1 cellular context compared by ENCODE assay signal in the genomic region with DNA sequence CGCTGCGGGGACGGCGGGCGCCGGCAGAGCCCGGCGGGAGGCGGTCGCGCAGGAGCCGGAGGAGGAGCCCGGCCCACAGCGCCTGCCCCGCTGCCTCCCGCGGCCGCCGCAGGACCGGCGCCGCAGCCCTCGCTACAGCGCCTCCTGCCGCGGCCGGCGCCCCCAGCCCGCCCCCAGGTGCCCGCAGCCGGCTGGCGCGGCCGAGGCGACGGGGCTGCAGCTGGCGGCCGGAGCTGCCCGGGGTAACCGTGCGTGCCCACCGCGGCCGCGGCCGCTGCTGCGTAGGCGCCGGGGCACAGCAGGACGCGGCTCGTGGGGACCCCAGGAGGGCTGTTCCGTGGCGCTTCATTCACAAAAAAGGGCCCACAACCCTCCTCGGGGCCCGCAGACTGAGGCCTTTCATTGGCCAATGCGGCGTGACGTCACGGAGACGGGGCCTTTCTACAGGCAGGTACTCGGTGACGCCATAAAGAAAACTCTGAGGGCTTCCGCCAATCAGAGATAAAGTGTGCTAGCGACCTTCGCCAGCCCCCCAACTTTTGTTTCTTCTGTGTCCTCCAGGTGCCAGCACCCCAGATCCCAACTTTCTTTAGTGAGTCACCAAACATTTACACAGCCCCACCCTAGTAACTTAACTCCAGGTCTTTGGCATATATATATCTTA.
A peak's percentile ranks its signal among the peaks of the same experiment; 100 is the strongest.
TF ChIP-seq lines count a peak whose summit lies in the region.

A gene (minus strand): TSS at position 353 of the 664 bp plus-strand sequence. CDS start 465 bp downstream, outside the sequence.

TF ChIP-seq in H1, 55 proteins besides CTCF, POLR2A, EP300 and RAD21 (continued from another document):
- no peak for TF ChIP-seq SRF (IDR thresholded peaks at IDR 0.05; ENCODE audit: low read depth, low read length)
- TF ChIP-seq, protein P1, sequence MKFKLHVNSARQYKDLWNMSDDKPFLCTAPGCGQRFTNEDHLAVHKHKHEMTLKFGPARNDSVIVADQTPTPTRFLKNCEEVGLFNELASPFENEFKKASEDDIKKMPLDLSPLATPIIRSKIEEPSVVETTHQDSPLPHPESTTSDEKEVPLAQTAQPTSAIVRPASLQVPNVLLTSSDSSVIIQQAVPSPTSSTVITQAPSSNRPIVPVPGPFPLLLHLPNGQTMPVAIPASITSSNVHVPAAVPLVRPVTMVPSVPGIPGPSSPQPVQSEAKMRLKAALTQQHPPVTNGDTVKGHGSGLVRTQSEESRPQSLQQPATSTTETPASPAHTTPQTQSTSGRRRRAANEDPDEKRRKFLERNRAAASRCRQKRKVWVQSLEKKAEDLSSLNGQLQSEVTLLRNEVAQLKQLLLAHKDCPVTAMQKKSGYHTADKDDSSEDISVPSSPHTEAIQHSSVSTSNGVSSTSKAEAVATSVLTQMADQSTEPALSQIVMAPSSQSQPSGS (IDR thresholded peaks at IDR 0.05; ENCODE audit: low read length), result no peak
- TF ChIP-seq KDM4A (IDR thresholded peaks at IDR 0.05; ENCODE audit: low read depth, low read length, severe bottlenecking), result peak; percentile 89
- TF ChIP-seq RFX5 (IDR thresholded peaks at IDR 0.05; ENCODE audit: borderline replicate concordance, low read depth, low read length), result no peak
- no peak for TF ChIP-seq JUND (IDR thresholded peaks at IDR 0.05; ENCODE audit: low read length)
- no peak for TF ChIP-seq CBX5 (IDR thresholded peaks at IDR 0.05; ENCODE audit: low read depth, low read length)
- TF ChIP-seq TAF1 (IDR thresholded peaks at IDR 0.05; ENCODE audit: low read depth, low read length), result no peak
- no peak for TF ChIP-seq SUZ12 (IDR thresholded peaks at IDR 0.05; ENCODE audit: low read length)
- no peak for TF ChIP-seq NANOG (IDR thresholded peaks at IDR 0.05; ENCODE audit: insufficient read depth, low read depth, low read length, poor library complexity, severe bottlenecking)
- TF ChIP-seq TAF7 (optimal IDR thresholded peaks at IDR 0.05; ENCODE audit: borderline replicate concordance, low read depth, low read length), result peak; percentile 30
- no peak for TF ChIP-seq RXRA (IDR thresholded peaks at IDR 0.05; ENCODE audit: insufficient read depth, low read depth, low read length)
- TF ChIP-seq SIRT6 (IDR thresholded peaks at IDR 0.05; ENCODE audit: low read length), result no peak
- TF ChIP-seq CHD2 (IDR thresholded peaks at IDR 0.05; ENCODE audit: low read length), result peak; percentile 60; the same call in 1 of the 2 replicates
- TF ChIP-seq, protein P2, sequence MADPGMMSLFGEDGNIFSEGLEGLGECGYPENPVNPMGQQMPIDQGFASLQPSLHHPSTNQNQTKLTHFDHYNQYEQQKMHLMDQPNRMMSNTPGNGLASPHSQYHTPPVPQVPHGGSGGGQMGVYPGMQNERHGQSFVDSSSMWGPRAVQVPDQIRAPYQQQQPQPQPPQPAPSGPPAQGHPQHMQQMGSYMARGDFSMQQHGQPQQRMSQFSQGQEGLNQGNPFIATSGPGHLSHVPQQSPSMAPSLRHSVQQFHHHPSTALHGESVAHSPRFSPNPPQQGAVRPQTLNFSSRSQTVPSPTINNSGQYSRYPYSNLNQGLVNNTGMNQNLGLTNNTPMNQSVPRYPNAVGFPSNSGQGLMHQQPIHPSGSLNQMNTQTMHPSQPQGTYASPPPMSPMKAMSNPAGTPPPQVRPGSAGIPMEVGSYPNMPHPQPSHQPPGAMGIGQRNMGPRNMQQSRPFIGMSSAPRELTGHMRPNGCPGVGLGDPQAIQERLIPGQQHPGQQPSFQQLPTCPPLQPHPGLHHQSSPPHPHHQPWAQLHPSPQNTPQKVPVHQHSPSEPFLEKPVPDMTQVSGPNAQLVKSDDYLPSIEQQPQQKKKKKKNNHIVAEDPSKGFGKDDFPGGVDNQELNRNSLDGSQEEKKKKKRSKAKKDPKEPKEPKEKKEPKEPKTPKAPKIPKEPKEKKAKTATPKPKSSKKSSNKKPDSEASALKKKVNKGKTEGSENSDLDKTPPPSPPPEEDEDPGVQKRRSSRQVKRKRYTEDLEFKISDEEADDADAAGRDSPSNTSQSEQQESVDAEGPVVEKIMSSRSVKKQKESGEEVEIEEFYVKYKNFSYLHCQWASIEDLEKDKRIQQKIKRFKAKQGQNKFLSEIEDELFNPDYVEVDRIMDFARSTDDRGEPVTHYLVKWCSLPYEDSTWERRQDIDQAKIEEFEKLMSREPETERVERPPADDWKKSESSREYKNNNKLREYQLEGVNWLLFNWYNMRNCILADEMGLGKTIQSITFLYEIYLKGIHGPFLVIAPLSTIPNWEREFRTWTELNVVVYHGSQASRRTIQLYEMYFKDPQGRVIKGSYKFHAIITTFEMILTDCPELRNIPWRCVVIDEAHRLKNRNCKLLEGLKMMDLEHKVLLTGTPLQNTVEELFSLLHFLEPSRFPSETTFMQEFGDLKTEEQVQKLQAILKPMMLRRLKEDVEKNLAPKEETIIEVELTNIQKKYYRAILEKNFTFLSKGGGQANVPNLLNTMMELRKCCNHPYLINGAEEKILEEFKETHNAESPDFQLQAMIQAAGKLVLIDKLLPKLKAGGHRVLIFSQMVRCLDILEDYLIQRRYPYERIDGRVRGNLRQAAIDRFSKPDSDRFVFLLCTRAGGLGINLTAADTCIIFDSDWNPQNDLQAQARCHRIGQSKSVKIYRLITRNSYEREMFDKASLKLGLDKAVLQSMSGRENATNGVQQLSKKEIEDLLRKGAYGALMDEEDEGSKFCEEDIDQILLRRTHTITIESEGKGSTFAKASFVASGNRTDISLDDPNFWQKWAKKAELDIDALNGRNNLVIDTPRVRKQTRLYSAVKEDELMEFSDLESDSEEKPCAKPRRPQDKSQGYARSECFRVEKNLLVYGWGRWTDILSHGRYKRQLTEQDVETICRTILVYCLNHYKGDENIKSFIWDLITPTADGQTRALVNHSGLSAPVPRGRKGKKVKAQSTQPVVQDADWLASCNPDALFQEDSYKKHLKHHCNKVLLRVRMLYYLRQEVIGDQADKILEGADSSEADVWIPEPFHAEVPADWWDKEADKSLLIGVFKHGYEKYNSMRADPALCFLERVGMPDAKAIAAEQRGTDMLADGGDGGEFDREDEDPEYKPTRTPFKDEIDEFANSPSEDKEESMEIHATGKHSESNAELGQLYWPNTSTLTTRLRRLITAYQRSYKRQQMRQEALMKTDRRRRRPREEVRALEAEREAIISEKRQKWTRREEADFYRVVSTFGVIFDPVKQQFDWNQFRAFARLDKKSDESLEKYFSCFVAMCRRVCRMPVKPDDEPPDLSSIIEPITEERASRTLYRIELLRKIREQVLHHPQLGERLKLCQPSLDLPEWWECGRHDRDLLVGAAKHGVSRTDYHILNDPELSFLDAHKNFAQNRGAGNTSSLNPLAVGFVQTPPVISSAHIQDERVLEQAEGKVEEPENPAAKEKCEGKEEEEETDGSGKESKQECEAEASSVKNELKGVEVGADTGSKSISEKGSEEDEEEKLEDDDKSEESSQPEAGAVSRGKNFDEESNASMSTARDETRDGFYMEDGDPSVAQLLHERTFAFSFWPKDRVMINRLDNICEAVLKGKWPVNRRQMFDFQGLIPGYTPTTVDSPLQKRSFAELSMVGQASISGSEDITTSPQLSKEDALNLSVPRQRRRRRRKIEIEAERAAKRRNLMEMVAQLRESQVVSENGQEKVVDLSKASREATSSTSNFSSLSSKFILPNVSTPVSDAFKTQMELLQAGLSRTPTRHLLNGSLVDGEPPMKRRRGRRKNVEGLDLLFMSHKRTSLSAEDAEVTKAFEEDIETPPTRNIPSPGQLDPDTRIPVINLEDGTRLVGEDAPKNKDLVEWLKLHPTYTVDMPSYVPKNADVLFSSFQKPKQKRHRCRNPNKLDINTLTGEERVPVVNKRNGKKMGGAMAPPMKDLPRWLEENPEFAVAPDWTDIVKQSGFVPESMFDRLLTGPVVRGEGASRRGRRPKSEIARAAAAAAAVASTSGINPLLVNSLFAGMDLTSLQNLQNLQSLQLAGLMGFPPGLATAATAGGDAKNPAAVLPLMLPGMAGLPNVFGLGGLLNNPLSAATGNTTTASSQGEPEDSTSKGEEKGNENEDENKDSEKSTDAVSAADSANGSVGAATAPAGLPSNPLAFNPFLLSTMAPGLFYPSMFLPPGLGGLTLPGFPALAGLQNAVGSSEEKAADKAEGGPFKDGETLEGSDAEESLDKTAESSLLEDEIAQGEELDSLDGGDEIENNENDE (IDR thresholded peaks at IDR 0.05; ENCODE audit: insufficient replicate concordance, low read length), result no peak
- TF ChIP-seq BRCA1 (IDR thresholded peaks at IDR 0.05; ENCODE audit: low read depth, low read length), result no peak
- peak; percentile 24; the same call in 1 of the 2 replicates for TF ChIP-seq BACH1 (IDR thresholded peaks at IDR 0.05; ENCODE audit: low read length)
- no peak for TF ChIP-seq YY1 (IDR thresholded peaks at IDR 0.05; ENCODE audit: low read depth, low read length)
- no peak for TF ChIP-seq JUN (IDR thresholded peaks at IDR 0.05; ENCODE audit: low read depth, low read length)
- peak; percentile 98 for TF ChIP-seq CREB1 (IDR thresholded peaks at IDR 0.05)
- no peak for TF ChIP-seq NRF1 (IDR thresholded peaks at IDR 0.05; ENCODE audit: low read depth, low read length)
- TF ChIP-seq CBX8 (IDR thresholded peaks at IDR 0.05; ENCODE audit: borderline replicate concordance, low read depth, low read length), result no peak
- TF ChIP-seq HDAC6 (IDR thresholded peaks at IDR 0.05; ENCODE audit: low read depth, low read length), result no peak
- no peak for TF ChIP-seq KDM1A (IDR thresholded peaks at IDR 0.05; ENCODE audit: borderline replicate concordance, low read length)
- peak; percentile 69 for TF ChIP-seq SP1 (IDR thresholded peaks at IDR 0.05; ENCODE audit: low read depth, low read length)
- TF ChIP-seq RBBP5 (IDR thresholded peaks at IDR 0.05; ENCODE audit: borderline replicate concordance, low read depth, low read length), result no peak
- TF ChIP-seq, protein P3, sequence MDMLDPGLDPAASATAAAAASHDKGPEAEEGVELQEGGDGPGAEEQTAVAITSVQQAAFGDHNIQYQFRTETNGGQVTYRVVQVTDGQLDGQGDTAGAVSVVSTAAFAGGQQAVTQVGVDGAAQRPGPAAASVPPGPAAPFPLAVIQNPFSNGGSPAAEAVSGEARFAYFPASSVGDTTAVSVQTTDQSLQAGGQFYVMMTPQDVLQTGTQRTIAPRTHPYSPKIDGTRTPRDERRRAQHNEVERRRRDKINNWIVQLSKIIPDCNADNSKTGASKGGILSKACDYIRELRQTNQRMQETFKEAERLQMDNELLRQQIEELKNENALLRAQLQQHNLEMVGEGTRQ (IDR thresholded peaks at IDR 0.05; ENCODE audit: low read length), result no peak
- no peak for TF ChIP-seq CEBPB (IDR thresholded peaks at IDR 0.05; ENCODE audit: low read depth, low read length)
- TF ChIP-seq, protein P4, sequence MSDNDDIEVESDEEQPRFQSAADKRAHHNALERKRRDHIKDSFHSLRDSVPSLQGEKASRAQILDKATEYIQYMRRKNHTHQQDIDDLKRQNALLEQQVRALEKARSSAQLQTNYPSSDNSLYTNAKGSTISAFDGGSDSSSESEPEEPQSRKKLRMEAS (IDR thresholded peaks at IDR 0.05), result no peak
- TF ChIP-seq SAP30 (IDR thresholded peaks at IDR 0.05; ENCODE audit: insufficient read depth, insufficient replicate concordance, low read length), result no peak
- peak in 1 of 2 experiments; percentile 30; a peak in 1 of 4 replicates for TF ChIP-seq SIN3A (conservative IDR thresholded peaks at IDR 0.05 in 1 of 2, IDR thresholded peaks at IDR 0.05 in 1 of 2; ENCODE audit: low read depth in 1 of 2, low read length in 2 of 2)
- no peak for TF ChIP-seq TEAD4 (IDR thresholded peaks at IDR 0.05; ENCODE audit: low read depth, low read length)
- TF ChIP-seq ASH2L (IDR thresholded peaks at IDR 0.05; ENCODE audit: low read length), result no peak
